In the genomic region with DNA sequence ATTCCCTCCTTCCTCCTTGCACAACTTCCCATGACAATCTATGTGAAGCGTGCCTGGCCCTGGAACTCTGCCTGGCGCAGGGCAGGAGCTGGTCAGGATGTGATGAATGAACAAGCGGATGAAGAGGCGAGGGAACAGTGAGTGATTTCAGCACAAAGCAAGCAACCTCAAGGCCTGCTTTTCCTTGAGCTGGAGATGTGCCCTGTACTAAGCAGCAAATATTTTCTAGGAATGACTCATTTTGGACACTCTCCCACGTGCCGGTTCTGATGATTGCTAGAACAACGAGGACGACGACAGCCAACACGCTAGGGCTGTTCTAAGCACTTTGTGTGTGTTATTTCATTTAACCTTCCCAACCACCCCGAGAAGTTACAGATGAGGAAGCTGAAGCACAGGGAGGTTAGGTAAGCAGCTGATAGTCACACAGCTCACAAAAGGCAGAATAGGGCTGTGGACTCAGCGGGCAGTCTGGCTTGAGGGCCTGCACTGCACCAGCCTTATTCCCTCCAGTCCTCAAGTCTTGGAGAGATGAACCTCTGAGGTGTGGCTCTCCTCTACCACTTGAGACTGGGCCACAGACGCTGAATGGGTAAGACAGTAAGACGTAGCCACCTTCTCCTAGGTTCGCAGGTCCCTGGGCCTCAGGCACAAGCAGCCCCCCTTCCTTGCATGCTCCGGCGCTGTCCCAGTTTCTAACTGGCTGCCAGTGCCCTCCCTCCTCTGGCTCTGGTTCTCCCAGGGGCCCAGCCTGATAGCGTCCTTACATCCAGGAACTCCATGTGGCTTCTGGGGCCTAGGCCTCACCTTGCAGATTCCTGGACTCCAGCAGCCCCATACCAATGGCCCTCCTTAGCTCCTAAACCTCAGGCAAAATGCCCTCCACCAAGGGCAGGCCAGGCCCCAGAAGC, we compare ENCODE assay signal across 8 cellular contexts. TPM values are rescaled to one million over a fixed set of nuclear protein-coding genes. Genes with fewer than 3 reads are reported as not detected.
DNase-seq lines count a peak whose midpoint lies in the region; ATAC-seq lines count a peak whose summit lies in the region.

No MANE protein-coding gene starts in this region.

- no peak for ATAC-seq in activated CD8-positive, alpha-beta T cell treated with anti-CD3 and anti-CD28 coated beads, Interleukin-2, amount 10 ng/mL, durations not matched to agents 7 days and 5 days
- no peak for ATAC-seq in GM18909 (IDR thresholded peaks at IDR 0.05; ENCODE audit: poor library complexity, unreplicated experiment)

- H3K27me3 Mint-ChIP-seq in activated CD8-positive, alpha-beta T cell treated with anti-CD3 and anti-CD28 coated beads, Interleukin-2, amount 10 ng/mL, durations not matched to agents 7 days and 5 days (ENCODE audit: low read depth), result no peaks in the 10 kb centered on the region

- H3K9me3 Mint-ChIP-seq in activated CD8-positive, alpha-beta T cell treated with anti-CD3 and anti-CD28 coated beads, Interleukin-2, amount 10 ng/mL, durations not matched to agents 7 days and 5 days (ENCODE audit: insufficient read depth), result no peaks in the 10 kb centered on the region

- no peak overlapping the region for H3K4me3 Mint-ChIP-seq in activated CD8-positive, alpha-beta T cell treated with anti-CD3 and anti-CD28 coated beads, Interleukin-2, amount 10 ng/mL, durations not matched to agents 7 days and 5 days

- H3K4me1 Mint-ChIP-seq in activated CD8-positive, alpha-beta T cell treated with anti-CD3 and anti-CD28 coated beads, Interleukin-2, amount 10 ng/mL, durations not matched to agents 7 days and 5 days (ENCODE audit: low read depth), result peaks cover 33% of the 10 kb centered on the region

- peak overlapping the region; percentile 70 for H3K27ac Mint-ChIP-seq in activated CD8-positive, alpha-beta T cell treated with anti-CD3 and anti-CD28 coated beads, Interleukin-2, amount 10 ng/mL, durations not matched to agents 7 days and 5 days

- H3K36me3 Mint-ChIP-seq in activated CD8-positive, alpha-beta T cell treated with anti-CD3 and anti-CD28 coated beads, Interleukin-2, amount 10 ng/mL, durations not matched to agents 7 days and 5 days (ENCODE audit: low read depth), result no peaks in the 10 kb centered on the region

- CTCF ChIA-PET in activated CD8-positive, alpha-beta T cell treated with anti-CD3 and anti-CD28 coated beads, Interleukin-2, amount 10 ng/mL, durations not matched to agents 7 days and 5 days (lab: Charles Lee), result interaction anchor here (3.2 kb wide), 2 partner anchors 18 to 305 kb away, joined by 11 to 27 read pairs; no protein-coding TSS in a partner anchor

- POLR2A ChIA-PET in activated CD8-positive, alpha-beta T cell treated with anti-CD3 and anti-CD28 coated beads, Interleukin-2, amount 10 ng/mL, durations not matched to agents 7 days and 5 days (lab: Charles Lee), result interaction anchor here (0.7 kb wide), 1 partner anchor 10 kb away, joined by 3 read pairs; no protein-coding TSS in a partner anchor

- peak; percentile 93 for DNase-seq in GM03348 (ENCODE audit: low spot score)
- DNase-seq in activated CD8-positive, alpha-beta T cell treated with anti-CD3 and anti-CD28 coated beads, Interleukin-2, amount 10 ng/mL, durations not matched to agents 7 days and 5 days, result no peak
- DNase-seq in foreskin melanocyte, result peak; percentile 19
- peak; percentile 94 for DNase-seq in pulmonary artery endothelial cell (ENCODE audit: low read depth, low spot score)
- DNase-seq in SKM-1 treated with dmso at 0.1 percent for 144 hours (lab: John Stamatoyannopoulos, UW; ENCODE audit: unreplicated experiment), result no peak
- no peak for DNase-seq in LoVo (ENCODE audit: low spot score)
- DNase-seq in stimulated activated CD4-positive, alpha-beta T cell treated with anti-CD3 and anti-CD28 coated beads, Interleukin-12 subunit alpha, Interleukin-12 subunit beta, amount 100 ng/mL, for 4 hours, result no peak

RNA-seq across cellular contexts. Expression of a gene that starts 59.0 kb away (rescaled TPM):
- 10 to 100 TPM; 64.5 to 70.2 TPM for total RNA-seq in activated CD8-positive, alpha-beta T cell treated with anti-CD3 and anti-CD28 coated beads, Interleukin-2, amount 10 ng/mL, durations not matched to agents 7 days and 5 days
- total RNA-seq in pulmonary artery endothelial cell, result 126 and 145 TPM in 2 replicates

Comparison
In these comparisons a context has a peak if more than half of its experiments do, and no peak if none do; other contexts are left out.
1. DNase-seq: peak in GM03348 (single experiment), foreskin melanocyte (single experiment) and pulmonary artery endothelial cell (single experiment); none in activated CD8-positive, alpha-beta T cell treated with anti-CD3 and anti-CD28 coated beads, Interleukin-2, amount 10 ng/mL, durations not matched to agents 7 days and 5 days (single experiment), SKM-1 treated with dmso at 0.1 percent for 144 hours (single experiment), LoVo (single experiment) and stimulated activated CD4-positive, alpha-beta T cell treated with anti-CD3 and anti-CD28 coated beads, Interleukin-12 subunit alpha, Interleukin-12 subunit beta, amount 100 ng/mL, for 4 hours (single experiment).